Comparison of ENCODE assay signal across 2 cellular contexts in the genomic region with DNA sequence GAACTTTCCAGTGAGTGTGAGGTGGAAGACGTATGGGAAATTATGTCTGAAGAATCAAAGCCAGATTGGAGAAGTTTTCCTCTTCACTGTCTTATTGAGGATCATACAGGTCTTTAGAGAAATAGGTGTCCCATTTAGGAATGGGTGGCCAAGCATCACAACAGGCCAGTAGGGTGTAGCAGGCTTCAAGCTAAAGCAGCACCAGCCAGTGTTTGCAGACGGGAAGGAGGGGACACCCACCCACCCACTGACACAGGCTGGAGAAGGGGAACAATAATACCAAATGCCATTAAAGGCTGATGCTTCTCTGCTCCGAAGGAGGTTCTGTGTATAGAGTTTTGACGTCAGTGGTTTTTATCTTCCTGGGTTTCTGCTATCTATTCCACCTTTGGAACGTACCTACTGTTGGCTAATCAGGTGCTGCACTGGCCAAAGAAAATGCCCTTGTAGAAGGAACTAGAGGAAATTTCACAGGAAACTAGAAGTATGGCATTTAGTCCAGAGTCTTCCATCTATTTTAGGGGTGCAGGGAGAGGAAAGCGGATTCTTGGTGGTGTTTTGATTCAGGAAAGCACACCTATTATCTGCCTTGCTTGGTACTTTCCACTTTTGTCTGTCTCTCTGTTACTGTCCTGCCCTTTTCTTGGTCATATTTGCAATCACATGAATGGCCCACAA.
A peak's percentile ranks its signal among the peaks of the same experiment; 100 is the strongest.
TF ChIP-seq lines count a peak whose summit lies in the region.

No MANE protein-coding gene starts in this region.

TF ChIP-seq in SK-N-SH, 30 proteins besides CTCF, POLR2A, EP300 and RAD21:
- TF ChIP-seq, protein P1, sequence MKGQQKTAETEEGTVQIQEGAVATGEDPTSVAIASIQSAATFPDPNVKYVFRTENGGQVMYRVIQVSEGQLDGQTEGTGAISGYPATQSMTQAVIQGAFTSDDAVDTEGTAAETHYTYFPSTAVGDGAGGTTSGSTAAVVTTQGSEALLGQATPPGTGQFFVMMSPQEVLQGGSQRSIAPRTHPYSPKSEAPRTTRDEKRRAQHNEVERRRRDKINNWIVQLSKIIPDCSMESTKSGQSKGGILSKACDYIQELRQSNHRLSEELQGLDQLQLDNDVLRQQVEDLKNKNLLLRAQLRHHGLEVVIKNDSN (IDR thresholded peaks at IDR 0.05; ENCODE audit: borderline replicate concordance, low read depth) = no peak
- TF ChIP-seq FOXM1 (IDR thresholded peaks at IDR 0.05; ENCODE audit: low read depth) (no peak), MXI1 (IDR thresholded peaks at IDR 0.05; ENCODE audit: low read depth, low read length) (peak; percentile 17; the same call in 1 of the 2 replicates), MEF2A (IDR thresholded peaks at IDR 0.05; ENCODE audit: borderline replicate concordance, low read depth) (no peak)
- TF ChIP-seq, protein P2, sequence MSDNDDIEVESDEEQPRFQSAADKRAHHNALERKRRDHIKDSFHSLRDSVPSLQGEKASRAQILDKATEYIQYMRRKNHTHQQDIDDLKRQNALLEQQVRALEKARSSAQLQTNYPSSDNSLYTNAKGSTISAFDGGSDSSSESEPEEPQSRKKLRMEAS (IDR thresholded peaks at IDR 0.05; ENCODE audit: low read depth) = no peak
TF ChIP-seq in SK-N-SH: peak in this region for 1.

TF ChIP-seq in SK-N-SH treated with all-trans-retinoic acid at 6 μM for 48 hours, 23 proteins besides CTCF, POLR2A, EP300 and RAD21 (continued from another document):
- TF ChIP-seq, protein P3, sequence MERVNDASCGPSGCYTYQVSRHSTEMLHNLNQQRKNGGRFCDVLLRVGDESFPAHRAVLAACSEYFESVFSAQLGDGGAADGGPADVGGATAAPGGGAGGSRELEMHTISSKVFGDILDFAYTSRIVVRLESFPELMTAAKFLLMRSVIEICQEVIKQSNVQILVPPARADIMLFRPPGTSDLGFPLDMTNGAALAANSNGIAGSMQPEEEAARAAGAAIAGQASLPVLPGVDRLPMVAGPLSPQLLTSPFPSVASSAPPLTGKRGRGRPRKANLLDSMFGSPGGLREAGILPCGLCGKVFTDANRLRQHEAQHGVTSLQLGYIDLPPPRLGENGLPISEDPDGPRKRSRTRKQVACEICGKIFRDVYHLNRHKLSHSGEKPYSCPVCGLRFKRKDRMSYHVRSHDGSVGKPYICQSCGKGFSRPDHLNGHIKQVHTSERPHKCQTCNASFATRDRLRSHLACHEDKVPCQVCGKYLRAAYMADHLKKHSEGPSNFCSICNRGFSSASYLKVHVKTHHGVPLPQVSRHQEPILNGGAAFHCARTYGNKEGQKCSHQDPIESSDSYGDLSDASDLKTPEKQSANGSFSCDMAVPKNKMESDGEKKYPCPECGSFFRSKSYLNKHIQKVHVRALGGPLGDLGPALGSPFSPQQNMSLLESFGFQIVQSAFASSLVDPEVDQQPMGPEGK (CRISPR knock-in tag; IDR thresholded peaks at IDR 0.05; ENCODE audit: borderline replicate concordance) = no peak
- TF ChIP-seq BACH2 (CRISPR knock-in tag; IDR thresholded peaks at IDR 0.05; ENCODE audit: borderline replicate concordance) (no peak), PPARA (CRISPR knock-in tag; IDR thresholded peaks at IDR 0.05; ENCODE audit: borderline replicate concordance) (no peak), ZFP30 (CRISPR knock-in tag; IDR thresholded peaks at IDR 0.05) (no peak), ZNF8 (CRISPR knock-in tag; IDR thresholded peaks at IDR 0.05) (no peak), TCF4 (CRISPR knock-in tag; IDR thresholded peaks at IDR 0.05; ENCODE audit: borderline replicate concordance) (no peak), RARB (CRISPR knock-in tag; IDR thresholded peaks at IDR 0.05) (no peak), ZNF565 (CRISPR knock-in tag; conservative IDR thresholded peaks at IDR 0.05; ENCODE audit: low read depth) (no peak), ARNTL (CRISPR knock-in tag; IDR thresholded peaks at IDR 0.05; ENCODE audit: borderline replicate concordance, low read depth) (no peak), GLIS3 (CRISPR knock-in tag; IDR thresholded peaks at IDR 0.05) (no peak), ZNF70 (CRISPR knock-in tag; IDR thresholded peaks at IDR 0.05) (no peak), SNAI2 (CRISPR knock-in tag; IDR thresholded peaks at IDR 0.05) (no peak)
- TF ChIP-seq, protein P4, sequence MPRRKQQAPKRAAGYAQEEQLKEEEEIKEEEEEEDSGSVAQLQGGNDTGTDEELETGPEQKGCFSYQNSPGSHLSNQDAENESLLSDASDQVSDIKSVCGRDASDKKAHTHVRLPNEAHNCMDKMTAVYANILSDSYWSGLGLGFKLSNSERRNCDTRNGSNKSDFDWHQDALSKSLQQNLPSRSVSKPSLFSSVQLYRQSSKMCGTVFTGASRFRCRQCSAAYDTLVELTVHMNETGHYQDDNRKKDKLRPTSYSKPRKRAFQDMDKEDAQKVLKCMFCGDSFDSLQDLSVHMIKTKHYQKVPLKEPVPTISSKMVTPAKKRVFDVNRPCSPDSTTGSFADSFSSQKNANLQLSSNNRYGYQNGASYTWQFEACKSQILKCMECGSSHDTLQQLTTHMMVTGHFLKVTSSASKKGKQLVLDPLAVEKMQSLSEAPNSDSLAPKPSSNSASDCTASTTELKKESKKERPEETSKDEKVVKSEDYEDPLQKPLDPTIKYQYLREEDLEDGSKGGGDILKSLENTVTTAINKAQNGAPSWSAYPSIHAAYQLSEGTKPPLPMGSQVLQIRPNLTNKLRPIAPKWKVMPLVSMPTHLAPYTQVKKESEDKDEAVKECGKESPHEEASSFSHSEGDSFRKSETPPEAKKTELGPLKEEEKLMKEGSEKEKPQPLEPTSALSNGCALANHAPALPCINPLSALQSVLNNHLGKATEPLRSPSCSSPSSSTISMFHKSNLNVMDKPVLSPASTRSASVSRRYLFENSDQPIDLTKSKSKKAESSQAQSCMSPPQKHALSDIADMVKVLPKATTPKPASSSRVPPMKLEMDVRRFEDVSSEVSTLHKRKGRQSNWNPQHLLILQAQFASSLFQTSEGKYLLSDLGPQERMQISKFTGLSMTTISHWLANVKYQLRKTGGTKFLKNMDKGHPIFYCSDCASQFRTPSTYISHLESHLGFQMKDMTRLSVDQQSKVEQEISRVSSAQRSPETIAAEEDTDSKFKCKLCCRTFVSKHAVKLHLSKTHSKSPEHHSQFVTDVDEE (CRISPR knock-in tag; IDR thresholded peaks at IDR 0.05) = no peak
